ENCODE assay signal across 9 cellular contexts in the genomic region with DNA sequence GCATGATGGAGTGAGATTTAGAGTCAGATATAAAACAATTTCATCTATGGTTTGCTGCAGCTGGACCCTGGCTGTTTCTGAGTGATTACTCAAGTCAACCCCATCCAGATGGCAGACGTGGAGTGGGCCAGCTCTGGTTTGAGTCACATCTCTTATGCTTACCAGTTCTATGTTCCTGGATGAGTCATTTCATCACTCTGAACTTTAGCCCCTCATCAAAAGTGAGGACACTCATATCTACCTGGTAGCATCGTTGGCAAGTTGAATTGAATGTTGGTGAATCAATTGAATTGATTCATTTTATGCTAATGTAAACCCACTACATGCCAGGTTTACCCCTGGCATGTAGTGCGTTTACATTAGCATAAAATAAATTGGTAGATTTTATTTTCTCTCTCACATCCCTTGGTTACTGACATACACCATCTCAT.
A peak's percentile ranks its signal among the peaks of the same experiment; 100 is the strongest.
DNase-seq lines count a peak whose midpoint lies in the region; ATAC-seq, FAIRE-seq and TF ChIP-seq lines count a peak whose summit lies in the region.
"Had no signal": no experiment of that assay in that cellular context is flagged by ENCODE, and none has a peak within 500 bp of the region (broad histone marks: within the 10 kb centered on the region; RNA-seq: fewer than 3 reads in every experiment).

No MANE protein-coding gene starts in this region.

- peak; percentile 79 for FAIRE-seq in urothelium cell line (lab: Jason Lieb, UNC)

- no peaks in the 10 kb centered on the region for H3K27me3 ChIP-seq in MG63

- no peak for TF ChIP-seq CTCF in fibroblast of pulmonary artery (IDR thresholded peaks at IDR 0.05; ENCODE audit: low read length, missing control alignments)
- no peak for TF ChIP-seq CTCF in CD14-positive monocyte (IDR thresholded peaks at IDR 0.05)

- peaks cover 0 to 1% (median 0%) of the 10 kb centered on the region in 7 donors for H3K9me3 Mint-ChIP-seq in CD14-positive monocyte

- peak in 1 of 2 donors; percentile 65 for ATAC-seq in left cardiac atrium

- no peaks in the 10 kb centered on the region for H3K36me3 Mint-ChIP-seq in CD14-positive monocyte

- intact Hi-C loops in left cardiac atrium (cut with DNase I) (no loop called here), cardiac septum (cut with DNase I) (loop anchor here (1.0 to 5.0 kb wide), 3 partner anchors 16 to 174 kb away; no protein-coding TSS in a partner anchor), CD14-positive monocyte (cut with micrococcal nuclease) (no loop called here)

- no peak overlapping the region for H3K4me3 Mint-ChIP-seq in CD14-positive monocyte

- peaks cover 12% of the 10 kb centered on the region; the same call in 1 of the 2 replicates for H3K9me3 ChIP-seq in MG63

- H3K4me3 ChIP-seq in MG63 (no peak overlapping the region), fibroblast of pulmonary artery (replicated peaks; ENCODE audit: low read depth, low read length) (no peak overlapping the region)

- no peak overlapping the region for H3K27ac ChIP-seq in caudate nucleus (ENCODE audit: low read depth, low read length)

- DNase-seq in left cardiac atrium: peak; percentile 58
- DNase-seq in cardiac septum (ENCODE audit: low spot score): no peak
- DNase-seq in MG63: peak; percentile 98
- peak; percentile 61 for DNase-seq in fibroblast of pulmonary artery (ENCODE audit: low read depth)
- DNase-seq in urothelium cell line (ENCODE audit: low spot score): peak; percentile 78
- no peak for DNase-seq in caudate nucleus (lab: John Stamatoyannopoulos, UW)
- DNase-seq in CD14-positive monocyte (ENCODE audit: low spot score): no peak
- DNase-seq in activated T-cell treated with anti-CD3 and anti-CD28 coated beads for 4 hours: no peak
- DNase-seq: SHP77 had no signal

- H3K27me3 Mint-ChIP-seq in CD14-positive monocyte (ENCODE audit: low read depth in 3 of 3): peaks cover 0 to 7% (median 2%) of the 10 kb centered on the region in 3 donors

- H3K27ac Mint-ChIP-seq in CD14-positive monocyte: no peak overlapping the region

- peaks cover 19% of the 10 kb centered on the region for H3K4me1 Mint-ChIP-seq in CD14-positive monocyte

- no peaks in the 10 kb centered on the region for H3K36me3 ChIP-seq in MG63

Comparison
In these comparisons a context has a peak if more than half of its experiments do, and no peak if none do; other contexts are left out.
1. DNase-seq: peak in left cardiac atrium (single experiment), MG63 (single experiment), fibroblast of pulmonary artery (single experiment) and urothelium cell line (single experiment); none in cardiac septum (single experiment), caudate nucleus (0 of 61), CD14-positive monocyte (single experiment) and activated T-cell treated with anti-CD3 and anti-CD28 coated beads for 4 hours (single experiment).